ENCODE assay signal across 9 cellular contexts in genomic region chr10:79102056-79102874, GRCh38. TPM values are rescaled to one million over a fixed set of nuclear protein-coding genes. Genes with fewer than 3 reads are reported as not detected.
A peak's percentile ranks its signal among the peaks of the same experiment; 100 is the strongest.
DNase-seq lines count a peak whose midpoint lies in the region; ATAC-seq and TF ChIP-seq lines count a peak whose summit lies in the region.
"Had no signal": no experiment of that assay in that cellular context is flagged by ENCODE, and none has a peak within 500 bp of the region (broad histone marks: within the 10 kb centered on the region; RNA-seq: fewer than 3 reads in every experiment).

No MANE protein-coding gene starts in this region.

- no peaks in the 10 kb centered on the region for H3K36me3 ChIP-seq in Panc1 (ENCODE audit: control insufficient read depth, insufficient read depth, low read length)

- no peaks in the 10 kb centered on the region for H3K27me3 ChIP-seq in Panc1 (ENCODE audit: control insufficient read depth, insufficient read depth, low read length)

- intact Hi-C loops in Panc1 (cut with micrococcal nuclease; ENCODE audit: unreplicated experiment) = no loop called here

- H3K4me1 ChIP-seq in Panc1 (ENCODE audit: control insufficient read depth, insufficient read depth, low read length) = peaks cover 66% of the 10 kb centered on the region

- peak; percentile 50 for ATAC-seq in Panc1
- ATAC-seq in omental fat pad (ENCODE audit: low FRiP score) = peak; percentile 45
- ATAC-seq in HG03135 (IDR thresholded peaks at IDR 0.05; ENCODE audit: unreplicated experiment) = no peak
- ATAC-seq in GM21723 (IDR thresholded peaks at IDR 0.05; ENCODE audit: unreplicated experiment) = no peak
- ATAC-seq in GM18858 (IDR thresholded peaks at IDR 0.05; ENCODE audit: unreplicated experiment) = no peak
- ATAC-seq: GM12878 had no signal

- BruUV-seq in Panc1 (replicated peaks; lab: Mats Ljungman, UMichigan) = no TSS peak

- H3K9me3 ChIP-seq in Panc1 (ENCODE audit: control insufficient read depth, insufficient read depth, low read depth, low read length) = no peaks in the 10 kb centered on the region

- CTCF ChIA-PET in Panc1 (lab: Charles Lee) = no interaction called here

- in situ Hi-C loops in Caki2 (cut with HindIII; ENCODE audit: low pct_unique_long_range_greater_than_20kb, low sequenced_read_pairs) (no loop called here), Panc1 (cut with HindIII; ENCODE audit: low pct_unique_long_range_greater_than_20kb, low sequenced_read_pairs) (no loop called here)

- POLR2A ChIA-PET in Panc1 (lab: Charles Lee) = interaction anchor here (0.6 kb wide), 1 partner anchor 12 kb away, joined by 5 read pairs; no protein-coding TSS in a partner anchor

- DNase-seq in Caki2 (ENCODE audit: low read depth) (peak; percentile 76), Panc1 (ENCODE audit: low read depth, low spot score) (no peak), fibroblast of peridontal ligament (ENCODE audit: extremely low read depth) (peak; percentile 56), omental fat pad (ENCODE audit: low spot score) (no peak)
- no peak for DNase-seq in stimulated activated CD8-positive, alpha-beta memory T cell treated with anti-CD3 and anti-CD28 coated beads, Interleukin-4, amount 100 ng/mL, for 48 hours

- peak overlapping the region; percentile 18; the same call in 1 of the 2 replicates for H3K27ac ChIP-seq in Panc1 (ENCODE audit: low read length)

- no peak overlapping the region for H3K4me3 ChIP-seq in Panc1 (ENCODE audit: low read depth in 2 of 2, low read length in 2 of 2)
- H3K4me3 ChIP-seq: GM12878 had no signal

- no peak for TF ChIP-seq CTCF in Panc1 (IDR thresholded peaks at IDR 0.05)
- no peak for TF ChIP-seq CTCF in omental fat pad (IDR thresholded peaks at IDR 0.05)

RNA-seq across cellular contexts. Expression of gene ZMIZ1, which starts 33.5 kb away (rescaled TPM):
- total RNA-seq in Caki2 (2014; rRNA removed; shearing (Covaris generic); ENCODE audit: low replicate concordance) = 17.4 and 24.1 TPM in 2 replicates
- 34.2 TPM for total RNA-seq in Panc1 (2021; ENCODE audit: unreplicated experiment)
- 29.1 TPM for polyA plus RNA-seq in Panc1 (2012; ENCODE audit: insufficient read length)
- 10 to 100 TPM; 24.2 to 64.8 (median 43.1) TPM for total RNA-seq in omental fat pad

Comparison
In these comparisons a context has a peak if more than half of its experiments do, and no peak if none do; other contexts are left out.
1. DNase-seq: peak in Caki2 (single experiment) and fibroblast of peridontal ligament (single experiment); none in Panc1 (single experiment), omental fat pad (single experiment) and stimulated activated CD8-positive, alpha-beta memory T cell treated with anti-CD3 and anti-CD28 coated beads, Interleukin-4, amount 100 ng/mL, for 48 hours (single experiment).
2. ATAC-seq: peak in Panc1 (single experiment) and omental fat pad (single experiment); none in HG03135 (single experiment), GM21723 (single experiment) and GM18858 (single experiment).